ENCODE assay signal across 8 cellular contexts in genomic region chr18:74147779-74148542, GRCh38. TPM values are rescaled to one million over a fixed set of nuclear protein-coding genes. Genes with fewer than 3 reads are reported as not detected.
A peak's percentile ranks its signal among the peaks of the same experiment; 100 is the strongest.
DNase-seq lines count a peak whose midpoint lies in the region; ATAC-seq and TF ChIP-seq lines count a peak whose summit lies in the region.

FBXO15 (minus strand) TSS chr18:74147834; CDS start chr18:74147785, 49 bp downstream.
TIMM21 (plus strand) TSS chr18:74148523; CDS start chr18:74148809, 286 bp downstream.

- H3K27ac ChIP-seq in upper lobe of left lung, result peak within 1 kb of the TSS; percentile 83 to 96 (median 90)

- no peaks in the 10 kb centered on the region for H3K9me3 ChIP-seq in upper lobe of left lung

- H3K9me3 Mint-ChIP-seq in T-helper 1 cell treated with Interleukin-12 subunit alpha and Interleukin-12 subunit beta and Interleukin-4 antibody, amounts not matched to agents 30 μg/mL and 1 μg/mL, for 36 hours, result no peaks in the 10 kb centered on the region

- H3K27ac Mint-ChIP-seq in T-helper 1 cell treated with Interleukin-12 subunit alpha and Interleukin-12 subunit beta and Interleukin-4 antibody, amounts not matched to agents 30 μg/mL and 1 μg/mL, for 36 hours, result peak within 1 kb of the TSS; percentile 98

- no peak for TF ChIP-seq CTCF in upper lobe of left lung (IDR thresholded peaks at IDR 0.05)

- ATAC-seq in GM18498 (IDR thresholded peaks at IDR 0.05; ENCODE audit: unreplicated experiment), result peak; percentile 89
- ATAC-seq in HG02885 (IDR thresholded peaks at IDR 0.05; ENCODE audit: poor library complexity, unreplicated experiment), result peak; percentile 89
- ATAC-seq in left cardiac atrium, result peak; percentile 95 to 98
- ATAC-seq in upper lobe of left lung (ENCODE audit: low FRiP score in 2 of 2), result peak; percentile 98 to 99

- H3K4me3 ChIP-seq in upper lobe of left lung, result peak within 1 kb of the TSS; percentile 61 to 88 (median 73)

- peak in 1 of 4 donors; percentile 8 for TF ChIP-seq EP300 in upper lobe of left lung (IDR thresholded peaks at IDR 0.05)

- H3K27me3 Mint-ChIP-seq in T-helper 1 cell treated with Interleukin-12 subunit alpha and Interleukin-12 subunit beta and Interleukin-4 antibody, amounts not matched to agents 30 μg/mL and 1 μg/mL, for 36 hours (ENCODE audit: low read depth), result peaks cover 4% of the 10 kb centered on the region

- no peaks in the 10 kb centered on the region for H3K27me3 ChIP-seq in upper lobe of left lung

- peaks cover 3% of the 10 kb centered on the region for H3K36me3 Mint-ChIP-seq in T-helper 1 cell treated with Interleukin-12 subunit alpha and Interleukin-12 subunit beta and Interleukin-4 antibody, amounts not matched to agents 30 μg/mL and 1 μg/mL, for 36 hours (ENCODE audit: low read depth)

- peaks cover 20 to 30% (median 22%) of the 10 kb centered on the region in 4 donors for H3K4me1 ChIP-seq in upper lobe of left lung

- peaks cover 0 to 5% (median 0%) of the 10 kb centered on the region in 4 donors for H3K36me3 ChIP-seq in upper lobe of left lung

- WGBS in upper lobe of left lung, 2 donors, result 1% methylated on average over 30 to 48 of the region's 58 CpGs

- peak within 1 kb of the TSS; percentile 98 for H3K4me3 Mint-ChIP-seq in T-helper 1 cell treated with Interleukin-12 subunit alpha and Interleukin-12 subunit beta and Interleukin-4 antibody, amounts not matched to agents 30 μg/mL and 1 μg/mL, for 36 hours

- peak in 2 of 4 donors; percentile 42 to 78 for TF ChIP-seq POLR2A in upper lobe of left lung (IDR thresholded peaks at IDR 0.05)

- peaks cover 39% of the 10 kb centered on the region for H3K4me1 Mint-ChIP-seq in T-helper 1 cell treated with Interleukin-12 subunit alpha and Interleukin-12 subunit beta and Interleukin-4 antibody, amounts not matched to agents 30 μg/mL and 1 μg/mL, for 36 hours (ENCODE audit: low read depth)

- intact Hi-C loops in left cardiac atrium (cut with DNase I), result no loop called here
- intact Hi-C loops in posterior cingulate gyrus (cut with DNase I), result loop anchor here (2.0 to 5.0 kb wide), 3 partner anchors 21 to 349 kb away; partner anchors contain the start of genes CNDP2 and CYB5A

- peak; percentile 93 for DNase-seq in NCI-H1694 (lab: John Stamatoyannopoulos, UW)
- peak; percentile 61 to 97 (median 92) for DNase-seq in amygdala (lab: John Stamatoyannopoulos, UW)
- peak; percentile 98 for DNase-seq in left cardiac atrium
- peak; percentile 91 to 99 (median 95) for DNase-seq in posterior cingulate gyrus
- DNase-seq in upper lobe of left lung, result peak; percentile 98

RNA-seq across cellular contexts. Expression of gene FBXO15, which starts in this region (rescaled TPM):
- total RNA-seq in left cardiac atrium (under 1 TPM in 1 of 2 donors, not detected in 1; 0.47 TPM), upper lobe of left lung (10 to 100 TPM in 1 of 6 donors, 1 to 10 TPM in 4, under 1 TPM in 1; 0.83 to 11.9 (median 2.6) TPM)

RNA-seq across cellular contexts. Expression of gene TIMM21, which starts in this region (rescaled TPM):
- total RNA-seq in left cardiac atrium (100 to 1,000 TPM in 1 of 2 donors, 10 to 100 TPM in 1; 95.3 to 114 TPM), upper lobe of left lung (10 to 100 TPM; 13.0 to 48.2 (median 23.3) TPM)

Comparison
In these comparisons a context has a peak if more than half of its experiments do, and no peak if none do; other contexts are left out.
1. Peak in every context shown above with its lines: DNase-seq, ATAC-seq, H3K4me3 ChIP-seq and H3K27ac ChIP-seq.